ENCODE assay signal across 8 cellular contexts in genomic region chr6:35487653-35488516, GRCh38. TPM values are rescaled to one million over a fixed set of nuclear protein-coding genes. Genes with fewer than 3 reads are reported as not detected.
A peak's percentile ranks its signal among the peaks of the same experiment; 100 is the strongest.
DNase-seq lines count a peak whose midpoint lies in the region; ATAC-seq and TF ChIP-seq lines count a peak whose summit lies in the region.

No MANE protein-coding gene starts in this region.

- H3K4me1 ChIP-seq in BLaER1 treated with 17β-estradiol and CSF1 and Interleukin-3, amounts not matched to agents 10 nM and 100 nM: peaks cover 38 to 77% (median 48%) of the 10 kb centered on the region in 10 experiments
- H3K4me1 ChIP-seq in mammary epithelial cell (ENCODE audit: insufficient read depth, low read length): peaks cover 71% of the 10 kb centered on the region

- 83% methylated on average over 1 of the region's 9 CpGs for WGBS in mammary epithelial cell (ENCODE audit: low coverage, missing lambda C conversion rate)

- H2AFZ ChIP-seq in mammary epithelial cell (ENCODE audit: low read depth, low read length): peak overlapping the region; percentile 23

- intact Hi-C loops in mammary epithelial cell (cut with micrococcal nuclease): no loop called here

- TF ChIP-seq CTCF in mammary epithelial cell (conservative IDR thresholded peaks at IDR 0.05 in 1 of 2, IDR thresholded peaks at IDR 0.05 in 1 of 2; ENCODE audit: extremely low read depth in 1 of 2, insufficient read depth in 1 of 2, low read depth in 1 of 2, low read length in 2 of 2): no peak
- TF ChIP-seq CTCF in nephron progenitor cell (IDR thresholded peaks at IDR 0.05): no peak

- H3K79me2 ChIP-seq in mammary epithelial cell (ENCODE audit: insufficient read depth, low read length): peaks cover 57% of the 10 kb centered on the region

- peak overlapping the region; percentile 66 for H3K27ac Mint-ChIP-seq in nephron progenitor cell

- peak overlapping the region; percentile 41 for H3K4me3 Mint-ChIP-seq in nephron progenitor cell

- H3K27ac ChIP-seq in BLaER1 treated with 17β-estradiol and CSF1 and Interleukin-3, amounts not matched to agents 10 nM and 100 nM: peak overlapping the region in 5 of 11 experiments; percentile 44 to 63 (median 50); a peak in 9 of 22 replicates
- H3K27ac ChIP-seq in mammary epithelial cell (ENCODE audit: insufficient read depth, low read depth, low read length): peak overlapping the region; percentile 64

- ATAC-seq in HG02938 (IDR thresholded peaks at IDR 0.05; ENCODE audit: unreplicated experiment): no peak
- ATAC-seq in GM21390 (IDR thresholded peaks at IDR 0.05; ENCODE audit: unreplicated experiment): no peak
- no peak for ATAC-seq in HG03159 (IDR thresholded peaks at IDR 0.05; ENCODE audit: unreplicated experiment)
- no peak for ATAC-seq in GM18858 (IDR thresholded peaks at IDR 0.05; ENCODE audit: unreplicated experiment)

- DNase-seq in MG63: peak; percentile 49
- DNase-seq in mammary epithelial cell: peak; percentile 52
- no peak for DNase-seq in nephron progenitor cell

- no peaks in the 10 kb centered on the region for H3K9me3 Mint-ChIP-seq in nephron progenitor cell

- dilution Hi-C loops in mammary epithelial cell (cut with HindIII; ENCODE audit: low sequenced_read_pairs): no loop called here

- H3K36me3 Mint-ChIP-seq in nephron progenitor cell (ENCODE audit: low read depth): peaks cover 7% of the 10 kb centered on the region

- H3K27me3 ChIP-seq in BLaER1 treated with 17β-estradiol and CSF1 and Interleukin-3, amounts not matched to agents 10 nM and 100 nM: peaks cover 0 to 27% (median 0%) of the 10 kb centered on the region in 11 experiments; a peak in 7 of 22 replicates
- H3K27me3 ChIP-seq in MG63 (no peaks in the 10 kb centered on the region), mammary epithelial cell (ENCODE audit: insufficient read depth, low read length) (no peaks in the 10 kb centered on the region)

- H3K4me2 ChIP-seq in BLaER1 treated with 17β-estradiol and CSF1 and Interleukin-3, amounts not matched to agents 10 nM and 100 nM: peak overlapping the region; percentile 41 to 85 (median 73)
- H3K4me2 ChIP-seq in mammary epithelial cell (ENCODE audit: insufficient read depth, low read depth, low read length): peak overlapping the region; percentile 39

- H3K4me3 ChIP-seq in BLaER1 treated with 17β-estradiol and CSF1 and Interleukin-3, amounts not matched to agents 10 nM and 100 nM: no peak overlapping the region
- H3K4me3 ChIP-seq in MG63 (no peak overlapping the region), mammary epithelial cell (replicated peaks in 1 of 3; ENCODE audit: insufficient read depth in 1 of 3, low read depth in 2 of 3, low read length in 3 of 3) (no peak overlapping the region)

- no peaks in the 10 kb centered on the region for H3K27me3 Mint-ChIP-seq in nephron progenitor cell (ENCODE audit: low read depth, poor library complexity)

- BruUV-seq in mammary epithelial cell (replicated peaks; lab: Mats Ljungman, UMichigan): no TSS peak

- in situ Hi-C loops in mammary epithelial cell (cut with MboI; ENCODE audit: low sequenced_read_pairs in 2 of 2): no loop called here

- H3K9ac ChIP-seq in BLaER1 treated with 17β-estradiol and CSF1 and Interleukin-3, amounts not matched to agents 10 nM and 100 nM: peak overlapping the region in 4 of 11 experiments; percentile 3 to 44 (median 13); a peak in 4 of 22 replicates
- peak overlapping the region; percentile 17 for H3K9ac ChIP-seq in mammary epithelial cell (ENCODE audit: insufficient read depth, low read length)

- no peaks in the 10 kb centered on the region for H3K9me3 ChIP-seq in BLaER1 treated with 17β-estradiol and CSF1 and Interleukin-3, amounts not matched to agents 10 nM and 100 nM (replicated peaks in 1 of 11)
- no peaks in the 10 kb centered on the region for H3K9me3 ChIP-seq in MG63
- no peaks in the 10 kb centered on the region for H3K9me3 ChIP-seq in mammary epithelial cell (replicated peaks; ENCODE audit: insufficient read depth, low read length)

- no peaks in the 10 kb centered on the region for H3K36me3 ChIP-seq in BLaER1 treated with 17β-estradiol and CSF1 and Interleukin-3, amounts not matched to agents 10 nM and 100 nM
- H3K36me3 ChIP-seq in MG63 (peaks cover 4% of the 10 kb centered on the region), mammary epithelial cell (ENCODE audit: insufficient read depth, low read length) (no peaks in the 10 kb centered on the region)

- CTCF ChIA-PET in mammary epithelial cell (lab: Charles Lee; ENCODE audit: low non-redundant PET): interaction anchor here (0.6 kb wide), 1 partner anchor 14 kb away, joined by 7 read pairs; no protein-coding TSS in a partner anchor

- H3K4me1 Mint-ChIP-seq in nephron progenitor cell: peaks cover 71% of the 10 kb centered on the region

- peaks cover 0 to 58% (median 17%) of the 10 kb centered on the region in 11 experiments; a peak in 18 of 22 replicates for H4K20me1 ChIP-seq in BLaER1 treated with 17β-estradiol and CSF1 and Interleukin-3, amounts not matched to agents 10 nM and 100 nM
- H4K20me1 ChIP-seq in mammary epithelial cell (ENCODE audit: insufficient read depth, low read length): no peaks in the 10 kb centered on the region

RNA-seq across cellular contexts. Expression of gene TEAD3, which starts 9.0 kb away (rescaled TPM):
- total RNA-seq in MG63 (2014; rRNA removed; shearing (Covaris generic); ENCODE audit: low replicate concordance): 7.5 and 9.2 TPM in 2 replicates
- 10 to 100 TPM; 12.5 to 26.4 TPM for total RNA-seq in mammary epithelial cell
- 12.8 TPM for polyA plus RNA-seq in mammary epithelial cell
- polyA minus RNA-seq in mammary epithelial cell: 16.0 TPM

RNA-seq across cellular contexts. Expression of gene RPL10A, which starts 19.7 kb away (rescaled TPM):
- total RNA-seq in MG63 (2014; rRNA removed; shearing (Covaris generic); ENCODE audit: low replicate concordance): 1,962 and 2,782 TPM in 2 replicates
- total RNA-seq in mammary epithelial cell: 1,000 to 10,000 TPM in 1 of 2 donors, 100 to 1,000 TPM in 1; 961 to 1,334 TPM
- polyA plus RNA-seq in mammary epithelial cell: 2,297 TPM
- 1,208 TPM for polyA minus RNA-seq in mammary epithelial cell

RNA-seq across cellular contexts. Expression of gene TULP1, which starts 24.8 kb away (rescaled TPM):
- total RNA-seq in MG63 (2014; rRNA removed; shearing (Covaris generic); ENCODE audit: low replicate concordance): not detected in 2 replicates
- total RNA-seq in mammary epithelial cell: not detected
- not detected for polyA plus RNA-seq in mammary epithelial cell
- polyA minus RNA-seq in mammary epithelial cell: not detected

RNA-seq across cellular contexts. Expression of gene FANCE, which starts 35.7 kb away (rescaled TPM):
- total RNA-seq in MG63 (2014; rRNA removed; shearing (Covaris generic); ENCODE audit: low replicate concordance): 20.1 and 28.0 TPM in 2 replicates
- 10 to 100 TPM in 1 of 2 donors, 1 to 10 TPM in 1; 3.7 to 12.8 TPM for total RNA-seq in mammary epithelial cell
- 8.8 TPM for polyA plus RNA-seq in mammary epithelial cell
- 8.8 TPM for polyA minus RNA-seq in mammary epithelial cell
